Comparison of ENCODE assay signal across 9 cellular contexts in genomic region chr3:56980798-56981390, GRCh38.
DNase-seq lines count a peak whose midpoint lies in the region; ATAC-seq and TF ChIP-seq lines count a peak whose summit lies in the region.
"Had no signal": no experiment of that assay in that cellular context is flagged by ENCODE, and none has a peak within 500 bp of the region (broad histone marks: within the 10 kb centered on the region; RNA-seq: fewer than 3 reads in every experiment).

No MANE protein-coding gene starts in this region.

- peaks cover 14% of the 10 kb centered on the region for H3K4me1 Mint-ChIP-seq in MCF 10A (ENCODE audit: insufficient read depth, unreplicated experiment)
- H3K4me1 Mint-ChIP-seq in activated T-cell treated with anti-CD3 and anti-CD28 coated beads, Interleukin-2, amount 50 U/mL, for 4 hours (ENCODE audit: low read depth), result peaks cover 18% of the 10 kb centered on the region
- H3K4me1 Mint-ChIP-seq: activated B cell treated with CpG ODN at 0.5 μM for 24 hours had no signal

- DNase-seq in MCF 10A (ENCODE audit: unreplicated experiment), result peak; percentile 97
- DNase-seq in breast epithelium (ENCODE audit: low spot score in 2 of 2), result no peak
- DNase-seq in activated T-cell treated with anti-CD3 and anti-CD28 coated beads, Interleukin-2, amount 50 U/mL, for 4 hours, result peak; percentile 35
- DNase-seq in left ventricle myocardium inferior, result peak; percentile 24
- peak; percentile 9 to 35 for DNase-seq in stimulated activated CD8-positive, alpha-beta memory T cell treated with anti-CD3 and anti-CD28 coated beads, Interleukin-15, amount 100 ng/mL, for 4 hours (ENCODE audit: low read depth in 2 of 2)
- DNase-seq in Karpas-422, result no peak
- DNase-seq: activated B cell treated with CpG ODN at 0.5 μM for 24 hours had no signal

- H3K4me2 ChIP-seq in Karpas-422 (ENCODE audit: low read depth, low read length, poor library complexity, severe bottlenecking), result no peak overlapping the region

- H2AFZ ChIP-seq in Karpas-422 (ENCODE audit: low read length), result no peak overlapping the region

- H3K27me3 ChIP-seq in breast epithelium (no peaks in the 10 kb centered on the region), left ventricle myocardium inferior (ENCODE audit: low read depth) (no peaks in the 10 kb centered on the region), Karpas-422 (ENCODE audit: low read length) (no peaks in the 10 kb centered on the region)

- BruUV-seq in MCF 10A (replicated peaks; lab: Mats Ljungman, UMichigan), result no TSS peak

- no peak overlapping the region for H3K27ac ChIP-seq in breast epithelium
- H3K27ac ChIP-seq in left ventricle myocardium inferior (replicated peaks), result peak overlapping the region; percentile 1
- no peak overlapping the region for H3K27ac ChIP-seq in Karpas-422 (ENCODE audit: low read length)

- H3K36me3 Mint-ChIP-seq in MCF 10A (ENCODE audit: insufficient read depth, unreplicated experiment), result no peaks in the 10 kb centered on the region
- H3K36me3 Mint-ChIP-seq in activated T-cell treated with anti-CD3 and anti-CD28 coated beads, Interleukin-2, amount 50 U/mL, for 4 hours (ENCODE audit: insufficient read depth), result no peaks in the 10 kb centered on the region

- intact Hi-C loops in MCF 10A (cut with micrococcal nuclease) (no loop called here), breast epithelium (cut with DNase I; ENCODE audit: low total_unique reads) (loop anchor here (10.0 kb wide), 1 partner anchor 276 kb away; no protein-coding TSS in a partner anchor), left ventricle myocardium inferior (cut with micrococcal nuclease) (no loop called here)

- H3K79me2 ChIP-seq in Karpas-422 (ENCODE audit: low read length), result no peaks in the 10 kb centered on the region

- H3K4me3 ChIP-seq in breast epithelium (no peak overlapping the region), left ventricle myocardium inferior (no peak overlapping the region), Karpas-422 (ENCODE audit: low read length) (no peak overlapping the region)

- POLR2A ChIA-PET in MCF 10A (lab: Yijun Ruan, JAX), result interaction anchor here (1.2 to 1.5 kb wide), 3 partner anchors 10 to 181 kb away, joined by 3 to 7 read pairs (median 5); no protein-coding TSS in a partner anchor

- TF ChIP-seq POLR2A in breast epithelium (IDR thresholded peaks at IDR 0.05), result no peak

- TF ChIP-seq CTCF in MCF 10A (IDR thresholded peaks at IDR 0.05; ENCODE audit: unreplicated experiment) (no peak), breast epithelium (IDR thresholded peaks at IDR 0.05) (no peak), left ventricle myocardium inferior (IDR thresholded peaks at IDR 0.05; ENCODE audit: borderline replicate concordance) (no peak)

- no peaks in the 10 kb centered on the region for H3K27me3 Mint-ChIP-seq in MCF 10A (ENCODE audit: insufficient read depth, unreplicated experiment)
- H3K27me3 Mint-ChIP-seq in activated T-cell treated with anti-CD3 and anti-CD28 coated beads, Interleukin-2, amount 50 U/mL, for 4 hours (ENCODE audit: low read depth), result no peaks in the 10 kb centered on the region
- H3K27me3 Mint-ChIP-seq: activated B cell treated with CpG ODN at 0.5 μM for 24 hours had no signal

- no peaks in the 10 kb centered on the region for H3K4me1 ChIP-seq in breast epithelium
- H3K4me1 ChIP-seq in left ventricle myocardium inferior, result peaks cover 23% of the 10 kb centered on the region
- H3K4me1 ChIP-seq in Karpas-422 (ENCODE audit: low read length), result peaks cover 55% of the 10 kb centered on the region

- no peaks in the 10 kb centered on the region for H4K20me1 ChIP-seq in Karpas-422 (ENCODE audit: insufficient read depth, low read depth, low read length)

- ATAC-seq in activated T-cell treated with anti-CD3 and anti-CD28 coated beads, Interleukin-2, amount 50 U/mL, for 4 hours, result peak; percentile 92 to 93
- ATAC-seq in HG03135 (IDR thresholded peaks at IDR 0.05; ENCODE audit: unreplicated experiment), result no peak
- no peak for ATAC-seq in GM21786 (IDR thresholded peaks at IDR 0.05; ENCODE audit: unreplicated experiment)

- H3K36me3 ChIP-seq in breast epithelium (no peaks in the 10 kb centered on the region), left ventricle myocardium inferior (no peaks in the 10 kb centered on the region), Karpas-422 (ENCODE audit: insufficient read depth, low read length) (no peaks in the 10 kb centered on the region)

- CTCF ChIA-PET in MCF 10A (lab: Yijun Ruan, JAX), result interaction anchor here (0.6 to 2.6 kb wide), 10 partner anchors 8 to 289 kb away, joined by 3 to 19 read pairs (median 4); partner anchors contain the start of gene ARHGEF3

- H3K9me2 ChIP-seq in Karpas-422 (replicated peaks; ENCODE audit: insufficient read depth, low read length), result no peaks in the 10 kb centered on the region

- H3K9me3 ChIP-seq in breast epithelium, result no peaks in the 10 kb centered on the region
- no peaks in the 10 kb centered on the region for H3K9me3 ChIP-seq in left ventricle myocardium inferior (replicated peaks)
- no peaks in the 10 kb centered on the region for H3K9me3 ChIP-seq in Karpas-422 (ENCODE audit: low read length)

- H3K9ac ChIP-seq in Karpas-422 (ENCODE audit: low read length), result no peak overlapping the region

- peak overlapping the region; percentile 12 for H3K27ac Mint-ChIP-seq in MCF 10A (ENCODE audit: low read depth, unreplicated experiment)
- H3K27ac Mint-ChIP-seq: activated B cell treated with CpG ODN at 0.5 μM for 24 hours had no signal

- no peaks in the 10 kb centered on the region for H3K9me3 Mint-ChIP-seq in MCF 10A (ENCODE audit: unreplicated experiment)
- no peaks in the 10 kb centered on the region for H3K9me3 Mint-ChIP-seq in activated T-cell treated with anti-CD3 and anti-CD28 coated beads, Interleukin-2, amount 50 U/mL, for 4 hours
- H3K9me3 Mint-ChIP-seq: activated B cell treated with CpG ODN at 0.5 μM for 24 hours had no signal

- H3K4me3 Mint-ChIP-seq in MCF 10A (ENCODE audit: unreplicated experiment), result no peak overlapping the region
- H3K4me3 Mint-ChIP-seq in activated T-cell treated with anti-CD3 and anti-CD28 coated beads, Interleukin-2, amount 50 U/mL, for 4 hours, result no peak overlapping the region
- H3K4me3 Mint-ChIP-seq: activated B cell treated with CpG ODN at 0.5 μM for 24 hours had no signal

Comparison
In these comparisons a context has a peak if more than half of its experiments do, and no peak if none do; other contexts are left out.
1. DNase-seq: peak in MCF 10A (single experiment), activated T-cell treated with anti-CD3 and anti-CD28 coated beads, Interleukin-2, amount 50 U/mL, for 4 hours (single experiment), left ventricle myocardium inferior (single experiment) and stimulated activated CD8-positive, alpha-beta memory T cell treated with anti-CD3 and anti-CD28 coated beads, Interleukin-15, amount 100 ng/mL, for 4 hours (2 of 2); none in breast epithelium (0 of 2) and Karpas-422 (single experiment).
2. ATAC-seq: peak in activated T-cell treated with anti-CD3 and anti-CD28 coated beads, Interleukin-2, amount 50 U/mL, for 4 hours (2 of 2); none in HG03135 (single experiment) and GM21786 (single experiment).